ENCODE assay signal across 18 cellular contexts in the genomic region with DNA sequence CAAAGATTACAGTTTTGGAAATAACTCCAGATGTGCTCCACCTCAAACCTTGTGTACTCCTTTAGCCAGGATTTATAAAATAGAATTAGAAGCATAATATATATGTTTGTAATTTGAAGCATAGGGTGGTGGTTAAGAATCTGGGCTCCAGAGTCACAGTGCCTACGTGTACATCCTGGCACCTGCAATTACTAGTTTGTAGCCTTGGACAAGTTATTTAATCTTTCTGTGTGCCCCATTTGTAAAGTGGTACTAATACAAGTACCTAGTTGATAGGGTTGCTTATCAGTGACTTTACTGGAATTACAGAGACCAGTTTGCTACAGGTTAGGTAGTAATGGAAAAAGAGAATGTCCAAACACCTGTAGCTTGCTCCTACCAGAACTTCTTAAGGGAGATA.
"Had no signal": no experiment of that assay in that cellular context is flagged by ENCODE, and none has a peak within 500 bp of the region (broad histone marks: within the 10 kb centered on the region; RNA-seq: fewer than 3 reads in every experiment).

No MANE protein-coding gene starts in this region.

- H3K27ac Mint-ChIP-seq: activated CD4-positive, alpha-beta T cell treated with anti-CD3 and anti-CD28 coated beads, Interleukin-2, amount 10 ng/mL, durations not matched to agents 7 days and 5 days had no signal

- H3K4me3 Mint-ChIP-seq: activated CD4-positive, alpha-beta T cell treated with anti-CD3 and anti-CD28 coated beads, Interleukin-2, amount 10 ng/mL, durations not matched to agents 7 days and 5 days had no signal

- H3K27me3 ChIP-seq: breast epithelium, sigmoid colon, suprapubic skin, transverse colon, uterus had no signal

- H3K4me3 ChIP-seq: breast epithelium, mucosa of descending colon, sigmoid colon, suprapubic skin, transverse colon, uterus had no signal

- H3K36me3 ChIP-seq: breast epithelium, sigmoid colon, suprapubic skin, transverse colon, uterus had no signal

- DNase-seq: activated CD4-positive, alpha-beta T cell treated with anti-CD3 and anti-CD28 coated beads, Interleukin-2, amount 10 ng/mL, durations not matched to agents 7 days and 5 days; activated CD4-positive, CD25-positive, alpha-beta regulatory T cell; activated CD8-positive, alpha-beta memory T cell treated with anti-CD3 and anti-CD28 coated beads for 24 hours; activated CD8-positive, alpha-beta memory T cell treated with anti-CD3 and anti-CD28 coated beads, Interleukin-2, amount 50 U/mL, for 48 hours; activated naive CD4-positive, alpha-beta T cell; foreskin fibroblast; left ventricle myocardium superior; mucosa of descending colon; naive B cell; sigmoid colon; stimulated activated naive CD4-positive, alpha-beta T cell treated with Interleukin-2 at 50 U/mL for 16 hours; SW 1271; transverse colon; uterus had no signal

- H2AFZ ChIP-seq: parathyroid adenoma had no signal

- H3K9ac ChIP-seq: parathyroid adenoma had no signal

- H3K36me3 Mint-ChIP-seq: naive B cell had no signal

- H3K27ac ChIP-seq: breast epithelium, epithelial cell of prostate, parathyroid adenoma, sigmoid colon, suprapubic skin, transverse colon, uterus had no signal

- H3K9me3 ChIP-seq: breast epithelium, mucosa of descending colon, sigmoid colon, suprapubic skin, transverse colon, uterus had no signal

- H3K9me3 Mint-ChIP-seq: activated CD4-positive, alpha-beta T cell treated with anti-CD3 and anti-CD28 coated beads, Interleukin-2, amount 10 ng/mL, durations not matched to agents 7 days and 5 days; naive B cell had no signal

- H3K27me3 Mint-ChIP-seq: activated CD4-positive, alpha-beta T cell treated with anti-CD3 and anti-CD28 coated beads, Interleukin-2, amount 10 ng/mL, durations not matched to agents 7 days and 5 days; naive B cell had no signal

- H3K4me1 ChIP-seq: breast epithelium, uterus had no signal
